In the genomic region with DNA sequence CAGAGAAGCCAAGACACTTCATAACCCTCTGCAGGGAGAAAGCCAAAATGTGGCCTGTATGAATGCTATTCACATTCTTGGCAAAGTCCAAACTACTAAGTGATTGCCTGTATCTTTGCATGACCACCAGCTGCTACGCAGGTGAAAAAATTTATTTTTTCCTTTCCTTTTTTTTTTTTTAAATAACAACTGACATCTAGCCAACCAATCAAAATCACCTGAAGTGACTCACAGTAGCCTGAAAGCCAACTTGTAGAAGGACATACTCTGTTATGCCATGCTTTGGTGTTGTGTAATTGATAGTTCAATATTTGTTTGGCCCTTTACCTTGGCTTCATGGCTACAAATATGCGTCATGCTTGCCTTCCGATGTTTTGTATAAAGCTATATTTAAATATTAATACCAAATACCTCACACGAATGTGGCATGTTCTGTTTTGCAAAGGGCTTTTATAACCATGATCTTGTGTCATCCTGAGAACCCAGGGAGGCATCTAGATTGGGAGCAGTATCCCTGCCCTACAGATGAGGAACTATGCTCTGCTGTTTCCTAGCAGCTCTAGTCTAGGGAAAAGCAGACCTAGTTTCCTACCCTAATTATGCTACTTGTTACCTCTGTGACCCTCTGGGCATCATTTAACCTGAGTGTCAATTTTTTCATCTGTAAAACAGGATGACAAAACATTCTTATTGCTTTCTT, we compare ENCODE assay signal across 1 cellular context.
A peak's percentile ranks its signal among the peaks of the same experiment; 100 is the strongest.
TF ChIP-seq lines count a peak whose summit lies in the region.

No MANE protein-coding gene starts in this region.

TF ChIP-seq in HepG2, 621 proteins besides CTCF, POLR2A, EP300 and RAD21 (continued from another document and continues in another):
- TF ChIP-seq, protein P1, sequence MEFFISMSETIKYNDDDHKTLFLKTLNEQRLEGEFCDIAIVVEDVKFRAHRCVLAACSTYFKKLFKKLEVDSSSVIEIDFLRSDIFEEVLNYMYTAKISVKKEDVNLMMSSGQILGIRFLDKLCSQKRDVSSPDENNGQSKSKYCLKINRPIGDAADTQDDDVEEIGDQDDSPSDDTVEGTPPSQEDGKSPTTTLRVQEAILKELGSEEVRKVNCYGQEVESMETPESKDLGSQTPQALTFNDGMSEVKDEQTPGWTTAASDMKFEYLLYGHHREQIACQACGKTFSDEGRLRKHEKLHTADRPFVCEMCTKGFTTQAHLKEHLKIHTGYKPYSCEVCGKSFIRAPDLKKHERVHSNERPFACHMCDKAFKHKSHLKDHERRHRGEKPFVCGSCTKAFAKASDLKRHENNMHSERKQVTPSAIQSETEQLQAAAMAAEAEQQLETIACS (CRISPR knock-in tag; IDR thresholded peaks at IDR 0.05): no peak
- peak; percentile 81 for TF ChIP-seq CREB1 (IDR thresholded peaks at IDR 0.05)
- TF ChIP-seq CREB1 (CRISPR knock-in tag; IDR thresholded peaks at IDR 0.05): peak; percentile 81
- TF ChIP-seq MAFF (IDR thresholded peaks at IDR 0.05; ENCODE audit: low read depth, low read length): 0 out of 2 replicates have a peak, but pooled peaks have one; percentile 5
- no peak for TF ChIP-seq NFKBIZ (CRISPR knock-in tag; IDR thresholded peaks at IDR 0.05)
- no peak for TF ChIP-seq ZNF510 (CRISPR knock-in tag; IDR thresholded peaks at IDR 0.05; ENCODE audit: low read depth)
- peak; percentile 85 for TF ChIP-seq LCORL (IDR thresholded peaks at IDR 0.05)
- peak; percentile 50 for TF ChIP-seq LCORL (CRISPR knock-in tag; IDR thresholded peaks at IDR 0.05)
- TF ChIP-seq ZZZ3 (CRISPR knock-in tag; IDR thresholded peaks at IDR 0.05; ENCODE audit: borderline replicate concordance): no peak
- TF ChIP-seq, protein P2, sequence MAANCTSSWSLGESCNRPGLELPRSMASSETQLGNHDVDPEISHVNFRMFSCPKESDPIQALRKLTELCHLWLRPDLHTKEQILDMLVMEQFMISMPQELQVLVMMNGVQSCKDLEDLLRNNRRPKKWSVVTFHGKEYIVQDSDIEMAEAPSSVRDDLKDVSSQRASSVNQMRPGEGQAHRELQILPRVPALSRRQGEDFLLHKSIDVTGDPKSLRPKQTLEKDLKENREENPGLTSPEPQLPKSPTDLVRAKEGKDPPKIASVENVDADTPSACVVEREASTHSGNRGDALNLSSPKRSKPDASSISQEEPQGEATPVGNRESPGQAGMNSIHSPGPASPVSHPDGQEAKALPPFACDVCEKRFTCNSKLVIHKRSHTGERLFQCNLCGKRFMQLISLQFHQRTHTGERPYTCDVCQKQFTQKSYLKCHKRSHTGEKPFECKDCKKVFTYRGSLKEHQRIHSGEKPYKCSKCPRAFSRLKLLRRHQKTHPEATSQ (CRISPR knock-in tag; IDR thresholded peaks at IDR 0.05; ENCODE audit: borderline replicate concordance): no peak
- peak; percentile 85 for TF ChIP-seq ELF3 (CRISPR knock-in tag; IDR thresholded peaks at IDR 0.05)
- TF ChIP-seq TEAD3 (CRISPR knock-in tag; optimal IDR thresholded peaks at IDR 0.05; ENCODE audit: borderline replicate concordance): peak; percentile 82
- TF ChIP-seq, protein P3, sequence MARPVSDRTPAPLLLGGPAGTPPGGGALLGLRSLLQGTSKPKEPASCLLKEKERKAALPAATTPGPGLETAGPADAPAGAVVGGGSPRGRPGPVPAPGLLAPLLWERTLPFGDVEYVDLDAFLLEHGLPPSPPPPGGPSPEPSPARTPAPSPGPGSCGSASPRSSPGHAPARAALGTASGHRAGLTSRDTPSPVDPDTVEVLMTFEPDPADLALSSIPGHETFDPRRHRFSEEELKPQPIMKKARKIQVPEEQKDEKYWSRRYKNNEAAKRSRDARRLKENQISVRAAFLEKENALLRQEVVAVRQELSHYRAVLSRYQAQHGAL (CRISPR knock-in tag; IDR thresholded peaks at IDR 0.05; ENCODE audit: not compliant biosample characterization): no peak
- TF ChIP-seq SMARCC2 (IDR thresholded peaks at IDR 0.05): no peak
- peak; percentile 96 for TF ChIP-seq CEBPB (IDR thresholded peaks at IDR 0.05; ENCODE audit: borderline replicate concordance, low read depth, low read length)
- no peak for TF ChIP-seq KLF11 (CRISPR knock-in tag; IDR thresholded peaks at IDR 0.05)
- TF ChIP-seq, protein P4, sequence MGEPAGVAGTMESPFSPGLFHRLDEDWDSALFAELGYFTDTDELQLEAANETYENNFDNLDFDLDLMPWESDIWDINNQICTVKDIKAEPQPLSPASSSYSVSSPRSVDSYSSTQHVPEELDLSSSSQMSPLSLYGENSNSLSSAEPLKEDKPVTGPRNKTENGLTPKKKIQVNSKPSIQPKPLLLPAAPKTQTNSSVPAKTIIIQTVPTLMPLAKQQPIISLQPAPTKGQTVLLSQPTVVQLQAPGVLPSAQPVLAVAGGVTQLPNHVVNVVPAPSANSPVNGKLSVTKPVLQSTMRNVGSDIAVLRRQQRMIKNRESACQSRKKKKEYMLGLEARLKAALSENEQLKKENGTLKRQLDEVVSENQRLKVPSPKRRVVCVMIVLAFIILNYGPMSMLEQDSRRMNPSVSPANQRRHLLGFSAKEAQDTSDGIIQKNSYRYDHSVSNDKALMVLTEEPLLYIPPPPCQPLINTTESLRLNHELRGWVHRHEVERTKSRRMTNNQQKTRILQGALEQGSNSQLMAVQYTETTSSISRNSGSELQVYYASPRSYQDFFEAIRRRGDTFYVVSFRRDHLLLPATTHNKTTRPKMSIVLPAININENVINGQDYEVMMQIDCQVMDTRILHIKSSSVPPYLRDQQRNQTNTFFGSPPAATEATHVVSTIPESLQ (CRISPR knock-in tag; conservative IDR thresholded peaks at IDR 0.05): no peak
- TF ChIP-seq ZMYM4 (CRISPR knock-in tag; IDR thresholded peaks at IDR 0.05): no peak; the same call in 1 of the 2 replicates
- TF ChIP-seq ZFP62 (CRISPR knock-in tag; IDR thresholded peaks at IDR 0.05): no peak
- TF ChIP-seq FOXA3 (CRISPR knock-in tag; IDR thresholded peaks at IDR 0.05): peak; percentile 91
- TF ChIP-seq ZNF644 (CRISPR knock-in tag; IDR thresholded peaks at IDR 0.05; ENCODE audit: low read depth): peak; percentile 62
- TF ChIP-seq ZNF33B (CRISPR knock-in tag; IDR thresholded peaks at IDR 0.05): no peak
- no peak for TF ChIP-seq ZSCAN20 (CRISPR knock-in tag; IDR thresholded peaks at IDR 0.05; ENCODE audit: borderline replicate concordance)
- TF ChIP-seq, protein P5, sequence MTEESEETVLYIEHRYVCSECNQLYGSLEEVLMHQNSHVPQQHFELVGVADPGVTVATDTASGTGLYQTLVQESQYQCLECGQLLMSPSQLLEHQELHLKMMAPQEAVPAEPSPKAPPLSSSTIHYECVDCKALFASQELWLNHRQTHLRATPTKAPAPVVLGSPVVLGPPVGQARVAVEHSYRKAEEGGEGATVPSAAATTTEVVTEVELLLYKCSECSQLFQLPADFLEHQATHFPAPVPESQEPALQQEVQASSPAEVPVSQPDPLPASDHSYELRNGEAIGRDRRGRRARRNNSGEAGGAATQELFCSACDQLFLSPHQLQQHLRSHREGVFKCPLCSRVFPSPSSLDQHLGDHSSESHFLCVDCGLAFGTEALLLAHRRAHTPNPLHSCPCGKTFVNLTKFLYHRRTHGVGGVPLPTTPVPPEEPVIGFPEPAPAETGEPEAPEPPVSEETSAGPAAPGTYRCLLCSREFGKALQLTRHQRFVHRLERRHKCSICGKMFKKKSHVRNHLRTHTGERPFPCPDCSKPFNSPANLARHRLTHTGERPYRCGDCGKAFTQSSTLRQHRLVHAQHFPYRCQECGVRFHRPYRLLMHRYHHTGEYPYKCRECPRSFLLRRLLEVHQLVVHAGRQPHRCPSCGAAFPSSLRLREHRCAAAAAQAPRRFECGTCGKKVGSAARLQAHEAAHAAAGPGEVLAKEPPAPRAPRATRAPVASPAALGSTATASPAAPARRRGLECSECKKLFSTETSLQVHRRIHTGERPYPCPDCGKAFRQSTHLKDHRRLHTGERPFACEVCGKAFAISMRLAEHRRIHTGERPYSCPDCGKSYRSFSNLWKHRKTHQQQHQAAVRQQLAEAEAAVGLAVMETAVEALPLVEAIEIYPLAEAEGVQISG (CRISPR knock-in tag; IDR thresholded peaks at IDR 0.05): no peak
- no peak for TF ChIP-seq MBD4 (IDR thresholded peaks at IDR 0.05; ENCODE audit: borderline replicate concordance, low read length)
- TF ChIP-seq, protein P6, sequence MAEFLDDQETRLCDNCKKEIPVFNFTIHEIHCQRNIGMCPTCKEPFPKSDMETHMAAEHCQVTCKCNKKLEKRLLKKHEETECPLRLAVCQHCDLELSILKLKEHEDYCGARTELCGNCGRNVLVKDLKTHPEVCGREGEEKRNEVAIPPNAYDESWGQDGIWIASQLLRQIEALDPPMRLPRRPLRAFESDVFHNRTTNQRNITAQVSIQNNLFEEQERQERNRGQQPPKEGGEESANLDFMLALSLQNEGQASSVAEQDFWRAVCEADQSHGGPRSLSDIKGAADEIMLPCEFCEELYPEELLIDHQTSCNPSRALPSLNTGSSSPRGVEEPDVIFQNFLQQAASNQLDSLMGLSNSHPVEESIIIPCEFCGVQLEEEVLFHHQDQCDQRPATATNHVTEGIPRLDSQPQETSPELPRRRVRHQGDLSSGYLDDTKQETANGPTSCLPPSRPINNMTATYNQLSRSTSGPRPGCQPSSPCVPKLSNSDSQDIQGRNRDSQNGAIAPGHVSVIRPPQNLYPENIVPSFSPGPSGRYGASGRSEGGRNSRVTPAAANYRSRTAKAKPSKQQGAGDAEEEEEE (CRISPR knock-in tag; IDR thresholded peaks at IDR 0.05; ENCODE audit: borderline replicate concordance): no peak
- no peak for TF ChIP-seq NFRKB (IDR thresholded peaks at IDR 0.05)
- no peak for TF ChIP-seq MBNL3 (CRISPR knock-in tag; conservative IDR thresholded peaks at IDR 0.05)
- TF ChIP-seq, protein P7, sequence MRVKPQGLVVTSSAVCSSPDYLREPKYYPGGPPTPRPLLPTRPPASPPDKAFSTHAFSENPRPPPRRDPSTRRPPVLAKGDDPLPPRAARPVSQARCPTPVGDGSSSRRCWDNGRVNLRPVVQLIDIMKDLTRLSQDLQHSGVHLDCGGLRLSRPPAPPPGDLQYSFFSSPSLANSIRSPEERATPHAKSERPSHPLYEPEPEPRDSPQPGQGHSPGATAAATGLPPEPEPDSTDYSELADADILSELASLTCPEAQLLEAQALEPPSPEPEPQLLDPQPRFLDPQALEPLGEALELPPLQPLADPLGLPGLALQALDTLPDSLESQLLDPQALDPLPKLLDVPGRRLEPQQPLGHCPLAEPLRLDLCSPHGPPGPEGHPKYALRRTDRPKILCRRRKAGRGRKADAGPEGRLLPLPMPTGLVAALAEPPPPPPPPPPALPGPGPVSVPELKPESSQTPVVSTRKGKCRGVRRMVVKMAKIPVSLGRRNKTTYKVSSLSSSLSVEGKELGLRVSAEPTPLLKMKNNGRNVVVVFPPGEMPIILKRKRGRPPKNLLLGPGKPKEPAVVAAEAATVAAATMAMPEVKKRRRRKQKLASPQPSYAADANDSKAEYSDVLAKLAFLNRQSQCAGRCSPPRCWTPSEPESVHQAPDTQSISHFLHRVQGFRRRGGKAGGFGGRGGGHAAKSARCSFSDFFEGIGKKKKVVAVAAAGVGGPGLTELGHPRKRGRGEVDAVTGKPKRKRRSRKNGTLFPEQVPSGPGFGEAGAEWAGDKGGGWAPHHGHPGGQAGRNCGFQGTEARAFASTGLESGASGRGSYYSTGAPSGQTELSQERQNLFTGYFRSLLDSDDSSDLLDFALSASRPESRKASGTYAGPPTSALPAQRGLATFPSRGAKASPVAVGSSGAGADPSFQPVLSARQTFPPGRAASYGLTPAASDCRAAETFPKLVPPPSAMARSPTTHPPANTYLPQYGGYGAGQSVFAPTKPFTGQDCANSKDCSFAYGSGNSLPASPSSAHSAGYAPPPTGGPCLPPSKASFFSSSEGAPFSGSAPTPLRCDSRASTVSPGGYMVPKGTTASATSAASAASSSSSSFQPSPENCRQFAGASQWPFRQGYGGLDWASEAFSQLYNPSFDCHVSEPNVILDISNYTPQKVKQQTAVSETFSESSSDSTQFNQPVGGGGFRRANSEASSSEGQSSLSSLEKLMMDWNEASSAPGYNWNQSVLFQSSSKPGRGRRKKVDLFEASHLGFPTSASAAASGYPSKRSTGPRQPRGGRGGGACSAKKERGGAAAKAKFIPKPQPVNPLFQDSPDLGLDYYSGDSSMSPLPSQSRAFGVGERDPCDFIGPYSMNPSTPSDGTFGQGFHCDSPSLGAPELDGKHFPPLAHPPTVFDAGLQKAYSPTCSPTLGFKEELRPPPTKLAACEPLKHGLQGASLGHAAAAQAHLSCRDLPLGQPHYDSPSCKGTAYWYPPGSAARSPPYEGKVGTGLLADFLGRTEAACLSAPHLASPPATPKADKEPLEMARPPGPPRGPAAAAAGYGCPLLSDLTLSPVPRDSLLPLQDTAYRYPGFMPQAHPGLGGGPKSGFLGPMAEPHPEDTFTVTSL (CRISPR knock-in tag; IDR thresholded peaks at IDR 0.05; ENCODE audit: borderline replicate concordance): peak; percentile 82; the same call in 1 of the 2 replicates
- TF ChIP-seq NFATC3 (CRISPR knock-in tag; IDR thresholded peaks at IDR 0.05): no peak
- no peak for TF ChIP-seq ZNF550 (CRISPR knock-in tag; IDR thresholded peaks at IDR 0.05; ENCODE audit: borderline replicate concordance)
- peak; percentile 71; the same call in 1 of the 2 replicates for TF ChIP-seq JUN (CRISPR knock-in tag; IDR thresholded peaks at IDR 0.05)
- TF ChIP-seq, protein P8, sequence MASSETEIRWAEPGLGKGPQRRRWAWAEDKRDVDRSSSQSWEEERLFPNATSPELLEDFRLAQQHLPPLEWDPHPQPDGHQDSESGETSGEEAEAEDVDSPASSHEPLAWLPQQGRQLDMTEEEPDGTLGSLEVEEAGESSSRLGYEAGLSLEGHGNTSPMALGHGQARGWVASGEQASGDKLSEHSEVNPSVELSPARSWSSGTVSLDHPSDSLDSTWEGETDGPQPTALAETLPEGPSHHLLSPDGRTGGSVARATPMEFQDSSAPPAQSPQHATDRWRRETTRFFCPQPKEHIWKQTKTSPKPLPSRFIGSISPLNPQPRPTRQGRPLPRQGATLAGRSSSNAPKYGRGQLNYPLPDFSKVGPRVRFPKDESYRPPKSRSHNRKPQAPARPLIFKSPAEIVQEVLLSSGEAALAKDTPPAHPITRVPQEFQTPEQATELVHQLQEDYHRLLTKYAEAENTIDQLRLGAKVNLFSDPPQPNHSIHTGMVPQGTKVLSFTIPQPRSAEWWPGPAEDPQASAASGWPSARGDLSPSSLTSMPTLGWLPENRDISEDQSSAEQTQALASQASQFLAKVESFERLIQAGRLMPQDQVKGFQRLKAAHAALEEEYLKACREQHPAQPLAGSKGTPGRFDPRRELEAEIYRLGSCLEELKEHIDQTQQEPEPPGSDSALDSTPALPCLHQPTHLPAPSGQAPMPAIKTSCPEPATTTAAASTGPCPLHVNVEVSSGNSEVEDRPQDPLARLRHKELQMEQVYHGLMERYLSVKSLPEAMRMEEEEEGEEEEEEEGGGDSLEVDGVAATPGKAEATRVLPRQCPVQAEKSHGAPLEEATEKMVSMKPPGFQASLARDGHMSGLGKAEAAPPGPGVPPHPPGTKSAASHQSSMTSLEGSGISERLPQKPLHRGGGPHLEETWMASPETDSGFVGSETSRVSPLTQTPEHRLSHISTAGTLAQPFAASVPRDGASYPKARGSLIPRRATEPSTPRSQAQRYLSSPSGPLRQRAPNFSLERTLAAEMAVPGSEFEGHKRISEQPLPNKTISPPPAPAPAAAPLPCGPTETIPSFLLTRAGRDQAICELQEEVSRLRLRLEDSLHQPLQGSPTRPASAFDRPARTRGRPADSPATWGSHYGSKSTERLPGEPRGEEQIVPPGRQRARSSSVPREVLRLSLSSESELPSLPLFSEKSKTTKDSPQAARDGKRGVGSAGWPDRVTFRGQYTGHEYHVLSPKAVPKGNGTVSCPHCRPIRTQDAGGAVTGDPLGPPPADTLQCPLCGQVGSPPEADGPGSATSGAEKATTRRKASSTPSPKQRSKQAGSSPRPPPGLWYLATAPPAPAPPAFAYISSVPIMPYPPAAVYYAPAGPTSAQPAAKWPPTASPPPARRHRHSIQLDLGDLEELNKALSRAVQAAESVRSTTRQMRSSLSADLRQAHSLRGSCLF (CRISPR knock-in tag; IDR thresholded peaks at IDR 0.05; ENCODE audit: borderline replicate concordance): no peak
- 0 out of 2 replicates have a peak, but pooled peaks have one; percentile 47 for TF ChIP-seq FOXK2 (IDR thresholded peaks at IDR 0.05)
